ENCODE assay signal across 20 cellular contexts in genomic region chr17:50961282-50962220, GRCh38.
"Had no signal": no experiment of that assay in that cellular context is flagged by ENCODE, and none has a peak within 500 bp of the region (broad histone marks: within the 10 kb centered on the region; RNA-seq: fewer than 3 reads in every experiment).

No MANE protein-coding gene starts in this region.

- H3K27me3 ChIP-seq: ascending aorta, dorsolateral prefrontal cortex, hepatocyte, pancreas, tibial artery had no signal

- H2AFZ ChIP-seq: hepatocyte had no signal

- DNase-seq: activated CD4-positive, alpha-beta T cell treated with anti-CD3 and anti-CD28 coated beads, Interleukin-2, amount 10 ng/mL, durations not matched to agents 24 days and 14 days; activated CD4-positive, CD25-positive, alpha-beta regulatory T cell; activated CD8-positive, alpha-beta memory T cell treated with anti-CD3 and anti-CD28 coated beads for 24 hours; activated naive CD4-positive, alpha-beta T cell; kidney; left ventricle myocardium inferior; mucosa of descending colon; naive thymus-derived CD4-positive, alpha-beta T cell; pancreas; retina; T-helper 2 cell; tibial artery had no signal

- H3K27ac ChIP-seq: ascending aorta, hepatocyte, left ventricle myocardium inferior, pancreas had no signal

- H3K4me2 ChIP-seq: hepatocyte had no signal

- H3K27ac Mint-ChIP-seq: activated CD4-positive, alpha-beta T cell treated with anti-CD3 and anti-CD28 coated beads, Interleukin-2, amount 10 ng/mL, durations not matched to agents 24 days and 14 days; memory B cell; stimulated activated memory B cell treated with anti-CD40 and anti-IgM and Interleukin-4, amounts not matched to agents 10 μg/mL and 1 μg/mL and 100 μg/mL, for 72 hours had no signal

- H3K9me3 Mint-ChIP-seq: activated CD4-positive, alpha-beta T cell treated with anti-CD3 and anti-CD28 coated beads, Interleukin-2, amount 10 ng/mL, durations not matched to agents 24 days and 14 days; memory B cell; naive thymus-derived CD4-positive, alpha-beta T cell; stimulated activated memory B cell treated with anti-CD40 and anti-IgM and Interleukin-4, amounts not matched to agents 10 μg/mL and 1 μg/mL and 100 μg/mL, for 72 hours had no signal

- H3K27me3 Mint-ChIP-seq: activated CD4-positive, alpha-beta T cell treated with anti-CD3 and anti-CD28 coated beads, Interleukin-2, amount 10 ng/mL, durations not matched to agents 24 days and 14 days; memory B cell; naive thymus-derived CD4-positive, alpha-beta T cell; stimulated activated memory B cell treated with anti-CD40 and anti-IgM and Interleukin-4, amounts not matched to agents 10 μg/mL and 1 μg/mL and 100 μg/mL, for 72 hours had no signal

- H3K4me3 Mint-ChIP-seq: activated CD4-positive, alpha-beta T cell treated with anti-CD3 and anti-CD28 coated beads, Interleukin-2, amount 10 ng/mL, durations not matched to agents 24 days and 14 days; memory B cell; naive thymus-derived CD4-positive, alpha-beta T cell; stimulated activated memory B cell treated with anti-CD40 and anti-IgM and Interleukin-4, amounts not matched to agents 10 μg/mL and 1 μg/mL and 100 μg/mL, for 72 hours had no signal

- ATAC-seq: mucosa of descending colon; naive thymus-derived CD4-positive, alpha-beta T cell; pancreas; stimulated activated memory B cell treated with anti-CD40 and anti-IgM and Interleukin-4, amounts not matched to agents 10 μg/mL and 1 μg/mL and 100 μg/mL, for 72 hours had no signal

- H3K79me2 ChIP-seq: hepatocyte had no signal

- FAIRE-seq: bronchial epithelial cell, kidney, pancreas, TTC549, urothelium cell line had no signal

- H3K9me3 ChIP-seq: ascending aorta, left ventricle myocardium inferior, mucosa of descending colon, pancreas, tibial artery had no signal

- H3K4me3 ChIP-seq: ascending aorta, dorsolateral prefrontal cortex, hepatocyte, left ventricle myocardium inferior, mucosa of descending colon, pancreas, tibial artery had no signal
